19 cellular contexts compared by ENCODE assay signal in genomic region chr12:93957180-93957579, GRCh38.
DNase-seq lines count a peak whose midpoint lies in the region; ATAC-seq and TF ChIP-seq lines count a peak whose summit lies in the region.
"Had no signal": no experiment of that assay in that cellular context is flagged by ENCODE, and none has a peak within 500 bp of the region (broad histone marks: within the 10 kb centered on the region; RNA-seq: fewer than 3 reads in every experiment).

No MANE protein-coding gene starts in this region.

- H3K36me3 Mint-ChIP-seq in natural killer cell = no peaks in the 10 kb centered on the region
- H3K36me3 Mint-ChIP-seq: CD8-positive, alpha-beta T cell had no signal

- H3K36me3 ChIP-seq in left ventricle myocardium inferior (no peaks in the 10 kb centered on the region), right atrium auricular region (no peaks in the 10 kb centered on the region)
- H3K36me3 ChIP-seq: BLaER1 treated with 17β-estradiol and CSF1 and Interleukin-3, amounts not matched to agents 10 nM and 100 nM had no signal

- peak overlapping the region; percentile 43 for H3K27ac ChIP-seq in left ventricle myocardium inferior (replicated peaks)
- H3K27ac ChIP-seq in right atrium auricular region = peak overlapping the region; percentile 14 to 46
- H3K27ac ChIP-seq: 22Rv1; BLaER1 treated with 17β-estradiol and CSF1 and Interleukin-3, amounts not matched to agents 10 nM and 100 nM; C4-2B had no signal

- no peaks in the 10 kb centered on the region for H3K27me3 ChIP-seq in left ventricle myocardium inferior (ENCODE audit: low read depth)
- no peaks in the 10 kb centered on the region for H3K27me3 ChIP-seq in right atrium auricular region
- H3K27me3 ChIP-seq: BLaER1 treated with 17β-estradiol and CSF1 and Interleukin-3, amounts not matched to agents 10 nM and 100 nM had no signal

- DNase-seq in left ventricle myocardium inferior (no peak), cardiac septum (ENCODE audit: low spot score) (no peak), right atrium auricular region (ENCODE audit: low spot score) (no peak), Right ventricle myocardium inferior (ENCODE audit: missing footprints) (no peak), medulla oblongata (ENCODE audit: extremely low spot score) (peak; percentile 11), natural killer cell (no peak)
- DNase-seq: AML-193; Caco-2; Calu3; CD4-positive, alpha-beta T cell; CD8-positive, alpha-beta T cell; DMS79 treated with DMSO at 0.1 percent for 48 hours; GF-D8 had no signal

- intact Hi-C loops in left ventricle myocardium inferior (cut with micrococcal nuclease) (no loop called here), cardiac septum (cut with DNase I) (loop anchor here (5.0 kb wide), 1 partner anchor 40 kb away; no protein-coding TSS in a partner anchor), Right ventricle myocardium inferior (cut with DNase I) (no loop called here), natural killer cell (cut with micrococcal nuclease) (no loop called here)

- TF ChIP-seq CTCF in left ventricle myocardium inferior (IDR thresholded peaks at IDR 0.05; ENCODE audit: borderline replicate concordance) (no peak), right atrium auricular region (IDR thresholded peaks at IDR 0.05) (no peak), natural killer cell (IDR thresholded peaks at IDR 0.05) (no peak)

- H3K4me3 Mint-ChIP-seq in natural killer cell = no peak overlapping the region
- H3K4me3 Mint-ChIP-seq: B cell; CD4-positive, alpha-beta T cell; CD8-positive, alpha-beta T cell had no signal

- no peak overlapping the region for H3K27ac Mint-ChIP-seq in natural killer cell
- H3K27ac Mint-ChIP-seq: B cell; CD4-positive, alpha-beta T cell; CD8-positive, alpha-beta T cell had no signal

- H3K4me1 Mint-ChIP-seq in natural killer cell = no peaks in the 10 kb centered on the region
- H3K4me1 Mint-ChIP-seq: B cell had no signal

- H3K9me3 ChIP-seq in left ventricle myocardium inferior (replicated peaks) (peaks cover 19% of the 10 kb centered on the region), right atrium auricular region (peaks cover 0 to 5% of the 10 kb centered on the region in 2 donors)
- H3K9me3 ChIP-seq: Caco-2 had no signal

- no peaks in the 10 kb centered on the region for H3K27me3 Mint-ChIP-seq in natural killer cell (ENCODE audit: low read depth in 2 of 2)
- H3K27me3 Mint-ChIP-seq: CD4-positive, alpha-beta T cell had no signal

- peaks cover 5% of the 10 kb centered on the region for H3K4me1 ChIP-seq in left ventricle myocardium inferior
- no peaks in the 10 kb centered on the region for H3K4me1 ChIP-seq in right atrium auricular region
- H3K4me1 ChIP-seq: BLaER1 treated with 17β-estradiol and CSF1 and Interleukin-3, amounts not matched to agents 10 nM and 100 nM; Caco-2 had no signal

- no peaks in the 10 kb centered on the region for H3K9me3 Mint-ChIP-seq in natural killer cell

- H3K4me3 ChIP-seq in left ventricle myocardium inferior (no peak overlapping the region), right atrium auricular region (no peak overlapping the region)
- H3K4me3 ChIP-seq: A549; BLaER1 treated with 17β-estradiol and CSF1 and Interleukin-3, amounts not matched to agents 10 nM and 100 nM had no signal

- ATAC-seq in Right ventricle myocardium inferior (no peak), HG02571 (IDR thresholded peaks at IDR 0.05; ENCODE audit: unreplicated experiment) (no peak), natural killer cell (no peak)
- ATAC-seq: A549; CD8-positive, alpha-beta T cell had no signal
